Comparison of ENCODE assay signal across 8 cellular contexts in genomic region chr18:9335255-9336045, GRCh38. TPM values are rescaled to one million over a fixed set of nuclear protein-coding genes. Genes with fewer than 3 reads are reported as not detected.
DNase-seq lines count a peak whose midpoint lies in the region; ATAC-seq, FAIRE-seq and TF ChIP-seq lines count a peak whose summit lies in the region.

No MANE protein-coding gene starts in this region.

- H3K27ac Mint-ChIP-seq in CD4-positive, alpha-beta T cell: peak overlapping the region; percentile 73
- H3K27ac Mint-ChIP-seq in activated naive CD8-positive, alpha-beta T cell treated with anti-CD3 and anti-CD28 coated beads for 36 hours: no peak overlapping the region

- peaks cover 0 to 4% of the 10 kb centered on the region in 2 donors for H3K36me3 ChIP-seq in kidney (ENCODE audit: control insufficient read depth in 1 of 2, insufficient read depth in 2 of 2, low read length in 2 of 2)

- ATAC-seq in CD4-positive, alpha-beta T cell (ENCODE audit: poor library complexity): peak; percentile 8

- peak overlapping the region; percentile 65 to 76 for H3K9ac ChIP-seq in kidney (ENCODE audit: low read length in 2 of 2)

- intact Hi-C loops in CD4-positive, alpha-beta T cell (cut with DNase I, micrococcal nuclease): loop anchor here (2.0 to 10.0 kb wide), 7 partner anchors 179 to 721 kb away; partner anchors contain the start of genes NDUFV2 (in 1 of the 2), PPP4R1 (in 1 of the 2) and VAPA (in 1 of the 2)
- intact Hi-C loops in kidney (cut with DNase I): no loop called here

- peak in 3 of 10 experiments; percentile 3 to 9 (median 7) for DNase-seq in CD4-positive, alpha-beta T cell
- DNase-seq in HFF-Myc (ENCODE audit: extremely low read depth, low read depth) (no peak), kidney (no peak), superior temporal gyrus (ENCODE audit: extremely low spot score) (peak; percentile 46), NCI-H446 (lab: John Stamatoyannopoulos, UW) (no peak), NCI-H1930 (lab: John Stamatoyannopoulos, UW) (no peak), medulla oblongata (ENCODE audit: extremely low spot score) (no peak)
- DNase-seq in activated naive CD8-positive, alpha-beta T cell treated with anti-CD3 and anti-CD28 coated beads for 36 hours: no peak

- FAIRE-seq in kidney (lab: Jason Lieb, UNC): no peak

- H3K27me3 ChIP-seq in CD4-positive, alpha-beta T cell (ENCODE audit: control insufficient read depth, insufficient read depth, low read length): no peaks in the 10 kb centered on the region

- H3K9me3 Mint-ChIP-seq in CD4-positive, alpha-beta T cell: no peaks in the 10 kb centered on the region
- H3K9me3 Mint-ChIP-seq in activated naive CD8-positive, alpha-beta T cell treated with anti-CD3 and anti-CD28 coated beads for 36 hours: no peaks in the 10 kb centered on the region

- no peak for TF ChIP-seq CTCF in CD4-positive, alpha-beta T cell (IDR thresholded peaks at IDR 0.05)
- no peak for TF ChIP-seq CTCF in HFF-Myc (IDR thresholded peaks at IDR 0.05; ENCODE audit: low read depth, low read length, missing control alignments)
- TF ChIP-seq CTCF in kidney (IDR thresholded peaks at IDR 0.05; ENCODE audit: borderline replicate concordance, extremely low read depth, insufficient read depth): no peak

- H3K9me3 ChIP-seq in CD4-positive, alpha-beta T cell (ENCODE audit: control insufficient read depth, low read length): no peaks in the 10 kb centered on the region
- H3K9me3 ChIP-seq in kidney (ENCODE audit: control insufficient read depth in 1 of 2, low read length in 2 of 2): no peaks in the 10 kb centered on the region

- peaks cover 0 to 4% of the 10 kb centered on the region in 2 donors for H3K4me1 ChIP-seq in kidney (ENCODE audit: control insufficient read depth in 1 of 2, insufficient read depth in 1 of 2, low read depth in 1 of 2, low read length in 2 of 2)

- peak overlapping the region; percentile 69 for H3K4me3 ChIP-seq in HFF-Myc (replicated peaks; ENCODE audit: low read depth, low read length)
- H3K4me3 ChIP-seq in kidney (ENCODE audit: low read length in 2 of 2): peak overlapping the region; percentile 66 to 73

- peaks cover 19% of the 10 kb centered on the region for H3K36me3 Mint-ChIP-seq in CD4-positive, alpha-beta T cell (ENCODE audit: low read depth)
- H3K36me3 Mint-ChIP-seq in activated naive CD8-positive, alpha-beta T cell treated with anti-CD3 and anti-CD28 coated beads for 36 hours: peaks cover 2% of the 10 kb centered on the region

- no peak overlapping the region for H3K27ac ChIP-seq in CD4-positive, alpha-beta T cell (ENCODE audit: low read depth, low read length)
- H3K27ac ChIP-seq in kidney (ENCODE audit: low read depth in 2 of 2, low read length in 2 of 2): peak overlapping the region; percentile 67 to 80

- peaks cover 25% of the 10 kb centered on the region for H3K4me1 Mint-ChIP-seq in CD4-positive, alpha-beta T cell (ENCODE audit: low read depth)
- peaks cover 24% of the 10 kb centered on the region for H3K4me1 Mint-ChIP-seq in activated naive CD8-positive, alpha-beta T cell treated with anti-CD3 and anti-CD28 coated beads for 36 hours

- CTCF ChIA-PET in CD4-positive, alpha-beta T cell (lab: Charles Lee): interaction anchor here (1.2 to 1.6 kb wide), 2 partner anchors 196 to 262 kb away, joined by 6 to 7 read pairs; no protein-coding TSS in a partner anchor

- H3K4me3 Mint-ChIP-seq in CD4-positive, alpha-beta T cell: peak overlapping the region; percentile 91
- H3K4me3 Mint-ChIP-seq in activated naive CD8-positive, alpha-beta T cell treated with anti-CD3 and anti-CD28 coated beads for 36 hours: peak overlapping the region; percentile 85

- POLR2A ChIA-PET in CD4-positive, alpha-beta T cell (lab: Charles Lee): interaction anchor here (0.8 to 2.0 kb wide), 5 partner anchors 140 to 726 kb away, joined by 3 to 24 read pairs (median 9); partner anchors contain the start of genes ANKRD12, RAB12 and RALBP1

- no peaks in the 10 kb centered on the region for H3K27me3 Mint-ChIP-seq in CD4-positive, alpha-beta T cell
- H3K27me3 Mint-ChIP-seq in activated naive CD8-positive, alpha-beta T cell treated with anti-CD3 and anti-CD28 coated beads for 36 hours: peaks cover 5% of the 10 kb centered on the region

RNA-seq across cellular contexts. Expression of gene TWSG1, which starts 0.9 kb away (rescaled TPM):
- total RNA-seq in CD4-positive, alpha-beta T cell: 1 to 10 TPM; 2.8 TPM
- total RNA-seq in activated naive CD8-positive, alpha-beta T cell treated with anti-CD3 and anti-CD28 coated beads for 36 hours: 10 to 100 TPM; 11.3 to 12.8 TPM
- 50.1 TPM for total RNA-seq in kidney
- polyA plus RNA-seq in kidney (ENCODE audit: insufficient read depth, low read depth, low replicate concordance): 16.9 TPM
